In the genomic region with DNA sequence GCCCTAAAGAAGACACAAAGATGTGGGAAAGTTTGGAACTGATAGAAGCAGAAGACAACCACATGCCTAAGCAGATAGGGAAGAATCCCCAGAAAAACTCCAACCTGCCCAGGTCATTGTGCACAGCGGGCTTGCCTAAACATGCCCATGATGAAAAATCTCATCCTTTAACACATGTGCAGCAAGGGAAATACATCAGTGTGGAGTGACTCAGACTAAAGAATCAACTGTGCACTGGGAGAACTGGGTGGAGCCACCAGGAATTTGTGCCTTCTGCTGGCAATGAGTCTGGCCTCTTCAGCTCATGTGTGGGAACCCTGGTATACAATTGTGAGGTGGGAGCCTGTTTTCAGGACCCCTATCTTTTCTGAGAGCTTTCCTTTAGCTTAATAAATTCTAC, we compare ENCODE assay signal across 24 cellular contexts.
DNase-seq lines count a peak whose midpoint lies in the region; ATAC-seq, FAIRE-seq and TF ChIP-seq lines count a peak whose summit lies in the region.
"Had no signal": no experiment of that assay in that cellular context is flagged by ENCODE, and none has a peak within 500 bp of the region (broad histone marks: within the 10 kb centered on the region; RNA-seq: fewer than 3 reads in every experiment).

No MANE protein-coding gene starts in this region.

- CTCF ChIA-PET in activated naive CD4-positive, alpha-beta T cell treated with anti-CD3 and anti-CD28 coated beads, Interleukin-2, amount 10 ng/mL, durations not matched to agents 7 days and 5 days (lab: Charles Lee) = no interaction called here

- DNase-seq in ELR (ENCODE audit: low read depth) (peak; percentile 1), Karpas-422 (no peak), bronchial epithelial cell (ENCODE audit: low read depth) (peak; percentile 87), foreskin keratinocyte (peak; percentile 88 to 95), NCI-H524 (lab: John Stamatoyannopoulos, UW) (no peak)
- no peak for DNase-seq in activated naive CD4-positive, alpha-beta T cell treated with anti-CD3 and anti-CD28 coated beads, Interleukin-2, amount 10 ng/mL, durations not matched to agents 7 days and 5 days
- no peak for DNase-seq in activated naive CD4-positive, alpha-beta T cell treated with anti-CD3 and anti-CD28 coated beads, Interleukin-2, amount 50 U/mL, for 16 hours
- DNase-seq: BE2C; Caco-2; CD4-positive, CD25-positive, alpha-beta regulatory T cell; DMS153; Kasumi-1; MM.1S; NCI-H1092; NCI-H146; NCI-H2081; NCI-H510A; PC-3; RPMI8226 had no signal

- no peaks in the 10 kb centered on the region for H3K27me3 Mint-ChIP-seq in activated naive CD4-positive, alpha-beta T cell treated with anti-CD3 and anti-CD28 coated beads, Interleukin-2, amount 10 ng/mL, durations not matched to agents 7 days and 5 days
- H3K27me3 Mint-ChIP-seq: CD4-positive, CD25-positive, alpha-beta regulatory T cell; IgD-negative memory B cell had no signal

- H3K9me3 ChIP-seq in Karpas-422 (ENCODE audit: low read length) = peaks cover 3% of the 10 kb centered on the region; the same call in 1 of the 2 replicates
- H3K9me3 ChIP-seq: BE2C had no signal

- TF ChIP-seq CTCF in bronchial epithelial cell (IDR thresholded peaks at IDR 0.05; ENCODE audit: insufficient read depth, low read length, severe bottlenecking) (no peak), foreskin keratinocyte (conservative IDR thresholded peaks at IDR 0.05) (no peak)

- no peak overlapping the region for H3K9ac ChIP-seq in Karpas-422 (ENCODE audit: low read length)

- H3K4me2 ChIP-seq in Karpas-422 (ENCODE audit: low read depth, low read length, poor library complexity, severe bottlenecking) = no peak overlapping the region

- H3K36me3 Mint-ChIP-seq in activated naive CD4-positive, alpha-beta T cell treated with anti-CD3 and anti-CD28 coated beads, Interleukin-2, amount 10 ng/mL, durations not matched to agents 7 days and 5 days = no peaks in the 10 kb centered on the region
- H3K36me3 Mint-ChIP-seq: CD4-positive, CD25-positive, alpha-beta regulatory T cell had no signal

- H3K4me1 Mint-ChIP-seq in activated naive CD4-positive, alpha-beta T cell treated with anti-CD3 and anti-CD28 coated beads, Interleukin-2, amount 10 ng/mL, durations not matched to agents 7 days and 5 days = no peaks in the 10 kb centered on the region
- H3K4me1 Mint-ChIP-seq: CD4-positive, CD25-positive, alpha-beta regulatory T cell had no signal

- no peaks in the 10 kb centered on the region for H3K27me3 ChIP-seq in Karpas-422 (ENCODE audit: low read length)
- H3K27me3 ChIP-seq in bronchial epithelial cell (ENCODE audit: control insufficient read depth, insufficient read depth, low read length) = no peaks in the 10 kb centered on the region
- H3K27me3 ChIP-seq in foreskin keratinocyte = no peaks in the 10 kb centered on the region
- H3K27me3 ChIP-seq: BE2C had no signal

- no peaks in the 10 kb centered on the region for H3K36me3 ChIP-seq in Karpas-422 (ENCODE audit: insufficient read depth, low read length)
- no peaks in the 10 kb centered on the region for H3K36me3 ChIP-seq in bronchial epithelial cell (ENCODE audit: control insufficient read depth, insufficient read depth, low read length)
- H3K36me3 ChIP-seq: BE2C had no signal

- peaks cover 16% of the 10 kb centered on the region for H3K9me3 Mint-ChIP-seq in activated naive CD4-positive, alpha-beta T cell treated with anti-CD3 and anti-CD28 coated beads, Interleukin-2, amount 10 ng/mL, durations not matched to agents 7 days and 5 days

- ATAC-seq in foreskin keratinocyte (peak; percentile 97), HG03108 (IDR thresholded peaks at IDR 0.05; ENCODE audit: unreplicated experiment) (no peak)
- ATAC-seq: GM12878, PC-3 had no signal

- no peak overlapping the region for H3K27ac Mint-ChIP-seq in activated naive CD4-positive, alpha-beta T cell treated with anti-CD3 and anti-CD28 coated beads, Interleukin-2, amount 10 ng/mL, durations not matched to agents 7 days and 5 days
- H3K27ac Mint-ChIP-seq: CD4-positive, CD25-positive, alpha-beta regulatory T cell; IgD-negative memory B cell had no signal

- no peaks in the 10 kb centered on the region for H4K20me1 ChIP-seq in Karpas-422 (ENCODE audit: insufficient read depth, low read depth, low read length)

- H3K4me1 ChIP-seq in Karpas-422 (ENCODE audit: low read length) (peaks cover 16% of the 10 kb centered on the region), foreskin keratinocyte (peaks cover 10% of the 10 kb centered on the region)
- H3K4me1 ChIP-seq: BE2C, Caco-2 had no signal

- H3K4me3 ChIP-seq in Karpas-422 (ENCODE audit: low read length) (no peak overlapping the region), bronchial epithelial cell (ENCODE audit: low read depth, low read length) (no peak overlapping the region)
- H3K4me3 ChIP-seq: GM12878 had no signal

- H3K4me3 Mint-ChIP-seq in activated naive CD4-positive, alpha-beta T cell treated with anti-CD3 and anti-CD28 coated beads, Interleukin-2, amount 10 ng/mL, durations not matched to agents 7 days and 5 days = no peak overlapping the region
- H3K4me3 Mint-ChIP-seq: IgD-negative memory B cell had no signal

- FAIRE-seq in bronchial epithelial cell (lab: Jason Lieb, UNC) = peak; percentile 47
- FAIRE-seq: A204.1, GM12878, H1 had no signal

- H3K27ac ChIP-seq in Karpas-422 (ENCODE audit: low read length) = no peak overlapping the region
- H3K27ac ChIP-seq in foreskin keratinocyte = peak overlapping the region; percentile 40

- H2AFZ ChIP-seq in Karpas-422 (ENCODE audit: low read length) = peak overlapping the region; percentile 8; the same call in 1 of the 2 replicates

- H3K9me2 ChIP-seq in Karpas-422 (replicated peaks; ENCODE audit: insufficient read depth, low read length) = no peaks in the 10 kb centered on the region

- H3K79me2 ChIP-seq in Karpas-422 (ENCODE audit: low read length) = no peaks in the 10 kb centered on the region

Comparison
In these comparisons a context has a peak if more than half of its experiments do, and no peak if none do; other contexts are left out.
1. DNase-seq: peak in ELR (single experiment), bronchial epithelial cell (single experiment) and foreskin keratinocyte (2 of 2); none in Karpas-422 (single experiment), activated naive CD4-positive, alpha-beta T cell treated with anti-CD3 and anti-CD28 coated beads, Interleukin-2, amount 10 ng/mL, durations not matched to agents 7 days and 5 days (single experiment), NCI-H524 (0 of 2) and activated naive CD4-positive, alpha-beta T cell treated with anti-CD3 and anti-CD28 coated beads, Interleukin-2, amount 50 U/mL, for 16 hours (single experiment).